6 cellular contexts compared by ENCODE assay signal in genomic region chrX:88865634-88866033, GRCh38.
"Had no signal": no experiment of that assay in that cellular context is flagged by ENCODE, and none has a peak within 500 bp of the region (broad histone marks: within the 10 kb centered on the region; RNA-seq: fewer than 3 reads in every experiment).

No MANE protein-coding gene starts in this region.

- H3K27me3 Mint-ChIP-seq: IgD-negative memory B cell had no signal

- DNase-seq: H9, HCEC 1CT, KBM-7 had no signal

- H3K4me1 Mint-ChIP-seq: GM23338, H9 had no signal

- H3K4me2 ChIP-seq: GM23338 had no signal

- ATAC-seq: GM23338, HepG2 had no signal

- H3K27ac Mint-ChIP-seq: GM23338, H9 had no signal

- H3K4me3 ChIP-seq: GM23338 had no signal

- H2AFZ ChIP-seq: GM23338 had no signal

- H3K4me3 Mint-ChIP-seq: GM23338, H9, IgD-negative memory B cell had no signal
